ENCODE assay signal across 18 cellular contexts in genomic region chr14:24075485-24076301, GRCh38. TPM values are rescaled to one million over a fixed set of nuclear protein-coding genes. Genes with fewer than 3 reads are reported as not detected.
DNase-seq lines count a peak whose midpoint lies in the region; ATAC-seq, FAIRE-seq and TF ChIP-seq lines count a peak whose summit lies in the region.
"Had no signal": no experiment of that assay in that cellular context is flagged by ENCODE, and none has a peak within 500 bp of the region (broad histone marks: within the 10 kb centered on the region; RNA-seq: fewer than 3 reads in every experiment).

No MANE protein-coding gene starts in this region.

- 45% methylated on average over 11 of the region's 11 CpGs for WGBS in HepG2 (ENCODE audit: low lambda C conversion rate)

- H3K4me2 ChIP-seq in MM.1S (ENCODE audit: low read depth, low read length), result peak overlapping the region; percentile 21; the same call in 1 of the 2 replicates
- H3K4me2 ChIP-seq in HepG2 (ENCODE audit: low read depth, low read length), result peak overlapping the region; percentile 5; the same call in 1 of the 2 replicates
- H3K4me2 ChIP-seq: A549, KMS-11, PC-9 had no signal

- H3K4me1 ChIP-seq in MM.1S (ENCODE audit: low read length), result peaks cover 10% of the 10 kb centered on the region
- peaks cover 33% of the 10 kb centered on the region for H3K4me1 ChIP-seq in HepG2 (ENCODE audit: insufficient read depth, low read length)

- TF ChIP-seq RAD21 in HepG2 (CRISPR knock-in tag; IDR thresholded peaks at IDR 0.05), result no peak

- H3K27me3 ChIP-seq in MM.1S (replicated peaks; ENCODE audit: insufficient read depth, low read length), result no peaks in the 10 kb centered on the region
- peaks cover 15 to 66% of the 10 kb centered on the region in 2 experiments for H3K27me3 ChIP-seq in HepG2 (ENCODE audit: control insufficient read depth in 1 of 2, insufficient read depth in 2 of 2, low read length in 2 of 2)

- no peaks in the 10 kb centered on the region for H3K9me3 ChIP-seq in MM.1S (replicated peaks; ENCODE audit: insufficient read depth, low read length)
- H3K9me3 ChIP-seq in HepG2 (ENCODE audit: low read length), result no peaks in the 10 kb centered on the region
- H3K9me3 ChIP-seq: A549 had no signal

- H3K9ac ChIP-seq in MM.1S (ENCODE audit: low read length), result no peak overlapping the region
- no peak overlapping the region for H3K9ac ChIP-seq in HepG2 (ENCODE audit: insufficient read depth, low read depth, low read length)
- H3K9ac ChIP-seq: GM23248, KMS-11 had no signal

- TF ChIP-seq CTCF in MM.1S (IDR thresholded peaks at IDR 0.05; ENCODE audit: low read length) (no peak), HepG2 (CRISPR knock-in tag; IDR thresholded peaks at IDR 0.05) (no peak)

- BruUV-seq in HepG2 (replicated peaks; lab: Mats Ljungman, UMichigan), result no TSS peak

- no peak overlapping the region for H3K27ac ChIP-seq in MM.1S (ENCODE audit: low read length)
- no peak overlapping the region for H3K27ac ChIP-seq in HepG2 (ENCODE audit: extremely low read length, insufficient read depth, low read length)
- H3K27ac ChIP-seq: A549, epithelial cell of prostate, GM23248, KMS-11, PC-9, VCaP had no signal

- ATAC-seq in HepG2 (peak; percentile 1; the same call in 1 of the 3 replicates), GM18873 (IDR thresholded peaks at IDR 0.05; ENCODE audit: low FRiP score, unreplicated experiment) (no peak), HG02642 (IDR thresholded peaks at IDR 0.05; ENCODE audit: poor library complexity, unreplicated experiment) (no peak)
- ATAC-seq: A549 had no signal

- H3K79me2 ChIP-seq in MM.1S (ENCODE audit: low read length) (no peaks in the 10 kb centered on the region), HepG2 (ENCODE audit: insufficient read depth, low read length) (no peaks in the 10 kb centered on the region)

- H3K36me3 ChIP-seq in MM.1S (replicated peaks; ENCODE audit: insufficient read depth, low read length) (no peaks in the 10 kb centered on the region), HepG2 (replicated peaks in 1 of 2; ENCODE audit: control insufficient read depth in 1 of 2, insufficient read depth in 2 of 2, low read length in 2 of 2) (no peaks in the 10 kb centered on the region)

- DNase-seq in NCI-H1436 (lab: John Stamatoyannopoulos, UW) (peak; percentile 8), NCI-H1436 treated with DMSO at 0.1 percent for 48 hours (lab: John Stamatoyannopoulos, UW) (no peak), GM19239 (ENCODE audit: insufficient read length, low spot score) (peak; percentile 56), MM.1S (no peak), HepG2 (ENCODE audit: low spot score) (no peak), HT-29 (ENCODE audit: low spot score) (no peak)
- DNase-seq: GM23248, islet precursor cell, NCI-H2081 treated with DMSO at 0.1 percent for 48 hours, PC-9 had no signal

- no peaks in the 10 kb centered on the region for H3K9me2 ChIP-seq in MM.1S (replicated peaks; ENCODE audit: insufficient read depth, low read length)

- CTCF ChIA-PET in HepG2 (lab: Yijun Ruan, JAX; ENCODE audit: low intra/inter-chr PET ratio, low total read pairs), result no interaction called here

- no peak overlapping the region for H3K4me3 ChIP-seq in MM.1S (ENCODE audit: low read length)
- no peak overlapping the region for H3K4me3 ChIP-seq in HepG2 (replicated peaks in 1 of 3; ENCODE audit: insufficient read depth in 1 of 3, low read depth in 2 of 3, low read length in 3 of 3)
- H3K4me3 ChIP-seq: A549, GM23248, PC-9 had no signal

- no peak for TF ChIP-seq POLR2A in HepG2 (IDR thresholded peaks at IDR 0.05; ENCODE audit: insufficient read depth in 1 of 2, low read depth in 2 of 2, low read length in 2 of 2)

- FAIRE-seq in GM19239 (lab: Jason Lieb, UNC) (no peak), HepG2 (lab: Jason Lieb, UNC) (no peak)
- FAIRE-seq: A549 had no signal

- peak overlapping the region; percentile 56; the same call in 1 of the 2 replicates for H2AFZ ChIP-seq in MM.1S (ENCODE audit: low read length)
- H2AFZ ChIP-seq in HepG2 (ENCODE audit: low read length), result no peak overlapping the region
- H2AFZ ChIP-seq: GM23248, PC-9 had no signal

- TF ChIP-seq EP300 in HepG2 (IDR thresholded peaks at IDR 0.05; ENCODE audit: low read depth in 2 of 2, low read length in 2 of 2) (no peak), HepG2 (CRISPR knock-in tag; IDR thresholded peaks at IDR 0.05; ENCODE audit: borderline replicate concordance) (no peak)

- POLR2A ChIA-PET in HepG2 (lab: Yijun Ruan, JAX), result interaction anchor here (1.1 to 8.3 kb wide), 6 partner anchors 15 to 66 kb away, joined by 3 to 68 read pairs (median 5); partner anchors contain the start of genes DCAF11, EMC9, NRL and PCK2

- no peaks in the 10 kb centered on the region for H4K20me1 ChIP-seq in MM.1S (ENCODE audit: insufficient read depth, low read length)
- no peaks in the 10 kb centered on the region for H4K20me1 ChIP-seq in HepG2 (ENCODE audit: insufficient read depth, low read length)

- H3F3A ChIP-seq in MM.1S (ENCODE audit: insufficient read depth, low read length), result no peaks in the 10 kb centered on the region

- in situ Hi-C loops in HepG2 (cut with HindIII; ENCODE audit: extremely low pct_ligation_motif_present, low pct_unique_long_range_greater_than_20kb), result no loop called here

- intact Hi-C loops in HepG2 (cut with micrococcal nuclease; ENCODE audit: unreplicated experiment), result no loop called here

RNA-seq across cellular contexts. Expression of gene CPNE6, which starts 4.3 kb away (rescaled TPM):
- total RNA-seq in HepG2 (2016; rRNA removed; fragmentation: Illumina TruSeq; extraction: Trizol), result not detected in 2 replicates
- not detected in 2 replicates for total RNA-seq in HepG2 (2016; cell fraction: cytosol; rRNA removed; fragmentation: Illumina TruSeq; extraction: Trizol; ENCODE audit: low read depth)
- not detected in 2 replicates for total RNA-seq in HepG2 (2016; cell fraction: insoluble cytoplasmic fraction; rRNA removed; fragmentation: Illumina TruSeq; extraction: Trizol)
- total RNA-seq in HepG2 (2016; cell fraction: membrane; rRNA removed; fragmentation: Illumina TruSeq; extraction: Trizol), result not detected in 2 replicates
- not detected in 2 replicates for total RNA-seq in HepG2 (2016; cell fraction: nucleus; rRNA removed; fragmentation: Illumina TruSeq; extraction: Trizol)
- polyA plus RNA-seq in HepG2 (2011; rRNA removed), result 0.03 TPM in 1 of 2 replicates, not detected in the other
- polyA plus RNA-seq in HepG2 (2011; cell fraction: cytosol; rRNA removed), result not detected in 2 replicates
- 0.06 and 0.16 TPM in 2 replicates for polyA plus RNA-seq in HepG2 (2011; cell fraction: nucleus; rRNA removed)
- 0.05 TPM in 1 of 2 replicates, not detected in the other for polyA plus RNA-seq in HepG2 (2012)
- not detected in 2 replicates for polyA plus RNA-seq in HepG2 (2016; cell fraction: cytosol; fragmentation: Illumina TruSeq; extraction: Trizol; ENCODE audit: low read depth)
- polyA plus RNA-seq in HepG2 (2016; cell fraction: insoluble cytoplasmic fraction; fragmentation: Illumina TruSeq; extraction: Trizol; ENCODE audit: low read depth), result not detected in 2 replicates
- not detected in 2 replicates for polyA plus RNA-seq in HepG2 (2016; cell fraction: membrane; fragmentation: Illumina TruSeq; extraction: Trizol; ENCODE audit: low read depth)
- polyA plus RNA-seq in HepG2 (2016; cell fraction: nucleus; fragmentation: Illumina TruSeq; extraction: Trizol; ENCODE audit: insufficient read depth, low read depth), result not detected in 2 replicates
- polyA minus RNA-seq in HepG2 (2011; rRNA and poly(A)+ RNA removed; ENCODE audit: low replicate concordance), result 0.16 TPM in 1 of 2 replicates, not detected in the other
- not detected in 2 replicates for polyA minus RNA-seq in HepG2 (2011; cell fraction: cytosol; rRNA and poly(A)+ RNA removed)
- not detected in 2 replicates for polyA minus RNA-seq in HepG2 (2011; cell fraction: nucleus; rRNA and poly(A)+ RNA removed)
- total RNA-seq in HT-29 (2014; rRNA removed; shearing (Covaris generic)), result not detected in 2 replicates
- total RNA-seq: GM23248, osteoblast, PC-9, subcutaneous adipose tissue had no signal
- polyA plus RNA-seq: A549, GM23248 had no signal

RNA-seq across cellular contexts. Expression of gene PCK2, which starts 18.4 kb away (rescaled TPM):
- total RNA-seq in HepG2 (2016; rRNA removed; fragmentation: Illumina TruSeq; extraction: Trizol), result 118 and 129 TPM in 2 replicates
- total RNA-seq in HepG2 (2016; cell fraction: cytosol; rRNA removed; fragmentation: Illumina TruSeq; extraction: Trizol; ENCODE audit: low read depth), result 29.7 and 32.7 TPM in 2 replicates
- 112 and 129 TPM in 2 replicates for total RNA-seq in HepG2 (2016; cell fraction: insoluble cytoplasmic fraction; rRNA removed; fragmentation: Illumina TruSeq; extraction: Trizol)
- 38.2 and 39.1 TPM in 2 replicates for total RNA-seq in HepG2 (2016; cell fraction: membrane; rRNA removed; fragmentation: Illumina TruSeq; extraction: Trizol)
- 96.7 and 121 TPM in 2 replicates for total RNA-seq in HepG2 (2016; cell fraction: nucleus; rRNA removed; fragmentation: Illumina TruSeq; extraction: Trizol)
- 272 and 316 TPM in 2 replicates for polyA plus RNA-seq in HepG2 (2011; rRNA removed)
- polyA plus RNA-seq in HepG2 (2011; cell fraction: cytosol; rRNA removed), result 238 and 309 TPM in 2 replicates
- polyA plus RNA-seq in HepG2 (2011; cell fraction: nucleus; rRNA removed), result 309 TPM in 2 replicates
- 216 and 286 TPM in 2 replicates for polyA plus RNA-seq in HepG2 (2012)
- polyA plus RNA-seq in HepG2 (2016; cell fraction: cytosol; fragmentation: Illumina TruSeq; extraction: Trizol; ENCODE audit: low read depth), result 19.2 and 20.8 TPM in 2 replicates
- 122 and 140 TPM in 2 replicates for polyA plus RNA-seq in HepG2 (2016; cell fraction: insoluble cytoplasmic fraction; fragmentation: Illumina TruSeq; extraction: Trizol; ENCODE audit: low read depth)
- 27.1 and 31.0 TPM in 2 replicates for polyA plus RNA-seq in HepG2 (2016; cell fraction: membrane; fragmentation: Illumina TruSeq; extraction: Trizol; ENCODE audit: low read depth)
- polyA plus RNA-seq in HepG2 (2016; cell fraction: nucleus; fragmentation: Illumina TruSeq; extraction: Trizol; ENCODE audit: insufficient read depth, low read depth), result 172 and 175 TPM in 2 replicates
- 87.1 and 691 TPM in 2 replicates for polyA minus RNA-seq in HepG2 (2011; rRNA and poly(A)+ RNA removed; ENCODE audit: low replicate concordance)
- 204 and 209 TPM in 2 replicates for polyA minus RNA-seq in HepG2 (2011; cell fraction: cytosol; rRNA and poly(A)+ RNA removed)
- 128 and 158 TPM in 2 replicates for polyA minus RNA-seq in HepG2 (2011; cell fraction: nucleus; rRNA and poly(A)+ RNA removed)
- 30.5 and 36.1 TPM in 2 replicates for total RNA-seq in HT-29 (2014; rRNA removed; shearing (Covaris generic))

RNA-seq across cellular contexts. Expression of gene CARMIL3, which starts 23.9 kb away (rescaled TPM):
- 0.13 and 0.27 TPM in 2 replicates for total RNA-seq in HepG2 (2016; rRNA removed; fragmentation: Illumina TruSeq; extraction: Trizol)
- 0.18 TPM in 1 of 2 replicates, not detected in the other for total RNA-seq in HepG2 (2016; cell fraction: cytosol; rRNA removed; fragmentation: Illumina TruSeq; extraction: Trizol; ENCODE audit: low read depth)
- 0.12 and 0.41 TPM in 2 replicates for total RNA-seq in HepG2 (2016; cell fraction: insoluble cytoplasmic fraction; rRNA removed; fragmentation: Illumina TruSeq; extraction: Trizol)
- 0.03 and 0.15 TPM in 2 replicates for total RNA-seq in HepG2 (2016; cell fraction: membrane; rRNA removed; fragmentation: Illumina TruSeq; extraction: Trizol)
- total RNA-seq in HepG2 (2016; cell fraction: nucleus; rRNA removed; fragmentation: Illumina TruSeq; extraction: Trizol), result 0.47 and 0.65 TPM in 2 replicates
- polyA plus RNA-seq in HepG2 (2011; rRNA removed), result 0.55 and 0.85 TPM in 2 replicates
- polyA plus RNA-seq in HepG2 (2011; cell fraction: cytosol; rRNA removed), result 0.13 and 0.21 TPM in 2 replicates
- 7.7 and 8.1 TPM in 2 replicates for polyA plus RNA-seq in HepG2 (2011; cell fraction: nucleus; rRNA removed)
- 0.16 and 0.34 TPM in 2 replicates for polyA plus RNA-seq in HepG2 (2012)
- 0.03 TPM in 2 replicates for polyA plus RNA-seq in HepG2 (2016; cell fraction: cytosol; fragmentation: Illumina TruSeq; extraction: Trizol; ENCODE audit: low read depth)
- polyA plus RNA-seq in HepG2 (2016; cell fraction: insoluble cytoplasmic fraction; fragmentation: Illumina TruSeq; extraction: Trizol; ENCODE audit: low read depth), result 0.19 and 0.23 TPM in 2 replicates
- polyA plus RNA-seq in HepG2 (2016; cell fraction: membrane; fragmentation: Illumina TruSeq; extraction: Trizol; ENCODE audit: low read depth), result 0.05 TPM in 2 replicates
- polyA plus RNA-seq in HepG2 (2016; cell fraction: nucleus; fragmentation: Illumina TruSeq; extraction: Trizol; ENCODE audit: insufficient read depth, low read depth), result 1.6 and 2.9 TPM in 2 replicates
- 0.14 and 3.1 TPM in 2 replicates for polyA minus RNA-seq in HepG2 (2011; rRNA and poly(A)+ RNA removed; ENCODE audit: low replicate concordance)
- polyA minus RNA-seq in HepG2 (2011; cell fraction: cytosol; rRNA and poly(A)+ RNA removed), result 0.20 and 0.44 TPM in 2 replicates
- 0.77 and 2.9 TPM in 2 replicates for polyA minus RNA-seq in HepG2 (2011; cell fraction: nucleus; rRNA and poly(A)+ RNA removed)
- total RNA-seq in HT-29 (2014; rRNA removed; shearing (Covaris generic)), result 1.1 TPM in 2 replicates
- total RNA-seq: GM23248, osteoblast, PC-9 had no signal
- polyA plus RNA-seq: GM23248 had no signal

RNA-seq across cellular contexts. Expression of gene DCAF11, which starts 38.9 kb away (rescaled TPM):
- total RNA-seq in HepG2 (2016; rRNA removed; fragmentation: Illumina TruSeq; extraction: Trizol), result 257 and 342 TPM in 2 replicates
- 34.1 and 39.6 TPM in 2 replicates for total RNA-seq in HepG2 (2016; cell fraction: cytosol; rRNA removed; fragmentation: Illumina TruSeq; extraction: Trizol; ENCODE audit: low read depth)
- total RNA-seq in HepG2 (2016; cell fraction: insoluble cytoplasmic fraction; rRNA removed; fragmentation: Illumina TruSeq; extraction: Trizol), result 258 and 327 TPM in 2 replicates
- total RNA-seq in HepG2 (2016; cell fraction: membrane; rRNA removed; fragmentation: Illumina TruSeq; extraction: Trizol), result 160 and 166 TPM in 2 replicates
- 174 and 191 TPM in 2 replicates for total RNA-seq in HepG2 (2016; cell fraction: nucleus; rRNA removed; fragmentation: Illumina TruSeq; extraction: Trizol)
- polyA plus RNA-seq in HepG2 (2011; rRNA removed), result 150 and 176 TPM in 2 replicates
- polyA plus RNA-seq in HepG2 (2011; cell fraction: cytosol; rRNA removed), result 134 and 153 TPM in 2 replicates
- 221 and 233 TPM in 2 replicates for polyA plus RNA-seq in HepG2 (2011; cell fraction: nucleus; rRNA removed)
- 123 and 142 TPM in 2 replicates for polyA plus RNA-seq in HepG2 (2012)
- polyA plus RNA-seq in HepG2 (2016; cell fraction: cytosol; fragmentation: Illumina TruSeq; extraction: Trizol; ENCODE audit: low read depth), result 37.7 and 39.7 TPM in 2 replicates
- polyA plus RNA-seq in HepG2 (2016; cell fraction: insoluble cytoplasmic fraction; fragmentation: Illumina TruSeq; extraction: Trizol; ENCODE audit: low read depth), result 251 and 268 TPM in 2 replicates
- polyA plus RNA-seq in HepG2 (2016; cell fraction: membrane; fragmentation: Illumina TruSeq; extraction: Trizol; ENCODE audit: low read depth), result 114 and 116 TPM in 2 replicates
- polyA plus RNA-seq in HepG2 (2016; cell fraction: nucleus; fragmentation: Illumina TruSeq; extraction: Trizol; ENCODE audit: insufficient read depth, low read depth), result 253 and 275 TPM in 2 replicates
- 74.6 and 273 TPM in 2 replicates for polyA minus RNA-seq in HepG2 (2011; rRNA and poly(A)+ RNA removed; ENCODE audit: low replicate concordance)
- 98.7 and 103 TPM in 2 replicates for polyA minus RNA-seq in HepG2 (2011; cell fraction: cytosol; rRNA and poly(A)+ RNA removed)
- polyA minus RNA-seq in HepG2 (2011; cell fraction: nucleus; rRNA and poly(A)+ RNA removed), result 146 and 181 TPM in 2 replicates
- total RNA-seq in HT-29 (2014; rRNA removed; shearing (Covaris generic)), result 75.8 and 81.2 TPM in 2 replicates

RNA-seq across cellular contexts. Expression of gene NRL, which starts 39.1 kb away (rescaled TPM):
- total RNA-seq in HepG2 (2016; rRNA removed; fragmentation: Illumina TruSeq; extraction: Trizol), result 4.7 and 5.2 TPM in 2 replicates
- 6.6 and 7.1 TPM in 2 replicates for total RNA-seq in HepG2 (2016; cell fraction: cytosol; rRNA removed; fragmentation: Illumina TruSeq; extraction: Trizol; ENCODE audit: low read depth)
- 4.7 and 5.6 TPM in 2 replicates for total RNA-seq in HepG2 (2016; cell fraction: insoluble cytoplasmic fraction; rRNA removed; fragmentation: Illumina TruSeq; extraction: Trizol)
- total RNA-seq in HepG2 (2016; cell fraction: membrane; rRNA removed; fragmentation: Illumina TruSeq; extraction: Trizol), result 9.2 and 10.6 TPM in 2 replicates
- total RNA-seq in HepG2 (2016; cell fraction: nucleus; rRNA removed; fragmentation: Illumina TruSeq; extraction: Trizol), result 3.4 and 5.1 TPM in 2 replicates
- 2.5 and 3.4 TPM in 2 replicates for polyA plus RNA-seq in HepG2 (2011; rRNA removed)
- polyA plus RNA-seq in HepG2 (2011; cell fraction: cytosol; rRNA removed), result 2.9 and 5.2 TPM in 2 replicates
- 3.5 and 3.9 TPM in 2 replicates for polyA plus RNA-seq in HepG2 (2011; cell fraction: nucleus; rRNA removed)
- 2.2 and 2.5 TPM in 2 replicates for polyA plus RNA-seq in HepG2 (2012)
- polyA plus RNA-seq in HepG2 (2016; cell fraction: cytosol; fragmentation: Illumina TruSeq; extraction: Trizol; ENCODE audit: low read depth), result 3.4 and 5.1 TPM in 2 replicates
- polyA plus RNA-seq in HepG2 (2016; cell fraction: insoluble cytoplasmic fraction; fragmentation: Illumina TruSeq; extraction: Trizol; ENCODE audit: low read depth), result 4.5 and 4.7 TPM in 2 replicates
- polyA plus RNA-seq in HepG2 (2016; cell fraction: membrane; fragmentation: Illumina TruSeq; extraction: Trizol; ENCODE audit: low read depth), result 6.1 and 7.7 TPM in 2 replicates
- 3.5 and 4.8 TPM in 2 replicates for polyA plus RNA-seq in HepG2 (2016; cell fraction: nucleus; fragmentation: Illumina TruSeq; extraction: Trizol; ENCODE audit: insufficient read depth, low read depth)
- polyA minus RNA-seq in HepG2 (2011; rRNA and poly(A)+ RNA removed; ENCODE audit: low replicate concordance), result 0.58 and 9.0 TPM in 2 replicates
- polyA minus RNA-seq in HepG2 (2011; cell fraction: cytosol; rRNA and poly(A)+ RNA removed), result 3.0 and 3.9 TPM in 2 replicates
- polyA minus RNA-seq in HepG2 (2011; cell fraction: nucleus; rRNA and poly(A)+ RNA removed), result 6.1 and 6.6 TPM in 2 replicates
- 4.5 and 6.5 TPM in 2 replicates for total RNA-seq in HT-29 (2014; rRNA removed; shearing (Covaris generic))

Comparison
In these comparisons a context has a peak if more than half of its experiments do, and no peak if none do; other contexts are left out.
1. DNase-seq: peak in NCI-H1436 (single experiment) and GM19239 (single experiment); none in NCI-H1436 treated with DMSO at 0.1 percent for 48 hours (single experiment), MM.1S (single experiment), HepG2 (single experiment) and HT-29 (single experiment).